Comparison of ENCODE assay signal across 15 cellular contexts in genomic region chr20:13322198-13322597, GRCh38.
"Had no signal": no experiment of that assay in that cellular context is flagged by ENCODE, and none has a peak within 500 bp of the region (broad histone marks: within the 10 kb centered on the region; RNA-seq: fewer than 3 reads in every experiment).

No MANE protein-coding gene starts in this region.

- H3K36me3 ChIP-seq: cardiac muscle cell, colonic mucosa, gastrocnemius medialis, neutrophil, stomach, thyroid gland, WERI-Rb-1 had no signal

- ATAC-seq: activated CD4-positive, alpha-beta T cell treated with anti-CD3 and anti-CD28 coated beads for 36 hours; activated CD8-positive, alpha-beta T cell treated with anti-CD3 and anti-CD28 coated beads, Interleukin-2, amount 10 ng/mL, durations not matched to agents 7 days and 5 days had no signal

- H3K27me3 ChIP-seq: cardiac muscle cell, colonic mucosa, gastrocnemius medialis, stomach, thyroid gland had no signal

- H3K4me1 ChIP-seq: colonic mucosa, gastrocnemius medialis, thyroid gland had no signal

- H3K4me3 Mint-ChIP-seq: activated CD4-positive, alpha-beta T cell treated with anti-CD3 and anti-CD28 coated beads for 36 hours; activated CD8-positive, alpha-beta T cell treated with anti-CD3 and anti-CD28 coated beads, Interleukin-2, amount 10 ng/mL, durations not matched to agents 7 days and 5 days; activated naive CD4-positive, alpha-beta T cell treated with anti-CD3 and anti-CD28 coated beads for 36 hours had no signal

- H3K9me3 ChIP-seq: colonic mucosa, gastrocnemius medialis, neutrophil, thyroid gland had no signal

- H3K27ac ChIP-seq: colonic mucosa, gastrocnemius medialis, neutrophil, SK-N-MC, stomach, thyroid gland, WERI-Rb-1 had no signal

- H3K4me3 ChIP-seq: cardiac muscle cell, colonic mucosa, gastrocnemius medialis, SK-N-MC, stomach, thyroid gland had no signal

- DNase-seq: activated CD4-positive, alpha-beta T cell treated with anti-CD3 and anti-CD28 coated beads for 36 hours; activated CD8-positive, alpha-beta T cell treated with anti-CD3 and anti-CD28 coated beads, Interleukin-2, amount 10 ng/mL, durations not matched to agents 7 days and 5 days; activated naive CD4-positive, alpha-beta T cell treated with anti-CD3 and anti-CD28 coated beads for 36 hours; colonic mucosa; kidney glomerular epithelial cell; stimulated activated CD4-positive, alpha-beta T cell treated with anti-CD3 and anti-CD28 coated beads, Interleukin-4, amount 100 ng/mL, for 1 hour; stimulated activated CD8-positive, alpha-beta memory T cell treated with anti-CD3 and anti-CD28 coated beads, Interleukin-4, amount 100 ng/mL, for 48 hours; stomach; T-helper 1 cell had no signal

- H3K27ac Mint-ChIP-seq: activated CD4-positive, alpha-beta T cell treated with anti-CD3 and anti-CD28 coated beads for 36 hours; activated CD8-positive, alpha-beta T cell treated with anti-CD3 and anti-CD28 coated beads, Interleukin-2, amount 10 ng/mL, durations not matched to agents 7 days and 5 days; activated naive CD4-positive, alpha-beta T cell treated with anti-CD3 and anti-CD28 coated beads for 36 hours had no signal
